Comparison of ENCODE assay signal across 1 cellular context in genomic region chr4:56649445-56650258, GRCh38.
TF ChIP-seq lines count a peak whose summit lies in the region.

No MANE protein-coding gene starts in this region.

TF ChIP-seq in HCT116, 20 proteins besides CTCF, POLR2A, EP300 and RAD21 (continued from another document):
- TF ChIP-seq ZBTB33 (IDR thresholded peaks at IDR 0.05; ENCODE audit: extremely low read depth, insufficient replicate concordance, low read length) = no peak
- TF ChIP-seq CBX3 (IDR thresholded peaks at IDR 0.05; ENCODE audit: low read depth) = no peak
- no peak for TF ChIP-seq TCF7L2 (IDR thresholded peaks at IDR 0.05; ENCODE audit: borderline replicate concordance, extremely low read depth, insufficient read depth, insufficient read length)
- no peak for TF ChIP-seq ELF1 (IDR thresholded peaks at IDR 0.05; ENCODE audit: borderline replicate concordance, low read depth)
- no peak for TF ChIP-seq REST (IDR thresholded peaks at IDR 0.05; ENCODE audit: low read depth)
- TF ChIP-seq EZH2phosphoT487 (IDR thresholded peaks at IDR 0.05; ENCODE audit: borderline replicate concordance) = no peak
- TF ChIP-seq MAX (IDR thresholded peaks at IDR 0.05) = no peak
- no peak for TF ChIP-seq ZNF274 (IDR thresholded peaks at IDR 0.05; ENCODE audit: low read depth, low read length)
- TF ChIP-seq ATF3 (IDR thresholded peaks at IDR 0.05) = no peak
TF ChIP-seq in HCT116: peak in this region for 0.
